In the genomic region with DNA sequence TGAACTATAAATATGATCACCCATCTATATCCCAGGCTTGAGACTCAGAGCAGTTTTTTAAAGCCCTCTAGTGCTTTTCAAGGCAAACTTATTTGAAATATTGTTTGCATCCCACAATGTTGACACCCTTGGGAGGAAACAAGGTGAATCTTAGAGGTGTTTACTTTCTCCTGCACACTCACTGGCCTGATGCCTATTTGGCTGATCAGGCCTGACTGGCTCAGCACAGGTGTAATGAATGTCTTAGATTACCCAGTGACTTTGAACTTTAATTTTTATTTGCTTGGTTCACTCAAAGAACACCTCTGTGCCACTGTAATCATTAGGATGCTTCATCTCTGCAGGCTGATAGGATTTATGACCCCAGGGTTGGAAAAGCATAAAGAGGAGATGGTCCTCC, we compare ENCODE assay signal across 20 cellular contexts.
DNase-seq lines count a peak whose midpoint lies in the region; ATAC-seq lines count a peak whose summit lies in the region.
"Had no signal": no experiment of that assay in that cellular context is flagged by ENCODE, and none has a peak within 500 bp of the region (broad histone marks: within the 10 kb centered on the region; RNA-seq: fewer than 3 reads in every experiment).

No MANE protein-coding gene starts in this region.

- ATAC-seq in left colon = peak; percentile 74
- ATAC-seq in HG03565 (IDR thresholded peaks at IDR 0.05; ENCODE audit: unreplicated experiment) = no peak
- ATAC-seq in HG03342 (IDR thresholded peaks at IDR 0.05; ENCODE audit: unreplicated experiment) = no peak
- ATAC-seq: HCT116, Right ventricle myocardium inferior, T-helper 17 cell had no signal

- intact Hi-C loops in left colon (cut with DNase I, micrococcal nuclease) = no loop called here

- DNase-seq in NCI-H1092 treated with DMSO at 0.1 percent for 48 hours (lab: John Stamatoyannopoulos, UW) = peak; percentile 61
- no peak for DNase-seq in NCI-H1092 (lab: John Stamatoyannopoulos, UW)
- DNase-seq in COLO668 (lab: John Stamatoyannopoulos, UW; ENCODE audit: unreplicated experiment) = peak; percentile 13
- peak; percentile 91 for DNase-seq in NCI-H69 (lab: John Stamatoyannopoulos, UW)
- DNase-seq in left colon = no peak
- DNase-seq in ecto neural progenitor cell (ENCODE audit: low spot score) = no peak
- DNase-seq: ACHN; Calu3; CD4-positive, alpha-beta memory T cell; EL; GF-D8; IMR-90; NCI-H2171 treated with DMSO at 0.1 percent for 48 hours; NCI-H446 treated with DMSO at 0.1 percent for 48 hours; NCI-H82; T-helper 17 cell had no signal

Comparison
In these comparisons a context has a peak if more than half of its experiments do, and no peak if none do; other contexts are left out.
1. DNase-seq: peak in NCI-H1092 treated with DMSO at 0.1 percent for 48 hours (single experiment), COLO668 (single experiment) and NCI-H69 (single experiment); none in NCI-H1092 (single experiment), left colon (0 of 2) and ecto neural progenitor cell (single experiment).